ENCODE assay signal across 20 cellular contexts in genomic region chr1:177142791-177143382, GRCh38. TPM values are rescaled to one million over a fixed set of nuclear protein-coding genes. Genes with fewer than 3 reads are reported as not detected.
"Had no signal": no experiment of that assay in that cellular context is flagged by ENCODE, and none has a peak within 500 bp of the region (broad histone marks: within the 10 kb centered on the region; RNA-seq: fewer than 3 reads in every experiment).

No MANE protein-coding gene starts in this region.

- H3K27me3 ChIP-seq: dorsolateral prefrontal cortex, ovary, right atrium auricular region, suprapubic skin, thyroid gland had no signal

- H3K36me3 ChIP-seq: heart right ventricle, ovary, right atrium auricular region, suprapubic skin, thyroid gland had no signal

- H3K9me3 ChIP-seq: heart right ventricle, ovary, right atrium auricular region, suprapubic skin, thyroid gland had no signal

- ATAC-seq: esophagus mucosa; heart right ventricle; left colon; stimulated activated effector memory CD8-positive, alpha-beta T cell treated with anti-CD3 and anti-CD28 coated beads, Interleukin-12 subunit alpha, Interleukin-12 subunit beta, amount 100 ng/mL, for 72 hours; stimulated activated naive CD8-positive, alpha-beta T cell treated with anti-CD3 and anti-CD28 coated beads, Interleukin-15, Interleukin-2, amounts not matched to agents 100 U/mL and 50 U/mL, for 24 hours had no signal

- H3K4me3 ChIP-seq: dorsolateral prefrontal cortex, heart right ventricle, ovary, right atrium auricular region, suprapubic skin, thyroid gland had no signal

- H3K27me3 Mint-ChIP-seq: naive B cell, type B pancreatic cell had no signal

- H3K27ac ChIP-seq: heart right ventricle, ovary, right atrium auricular region, suprapubic skin, thyroid gland had no signal

- DNase-seq: cortex of kidney; dorsolateral prefrontal cortex; effector CD8-positive, alpha-beta T cell; heart right ventricle; kidney; left colon; mesendoderm; naive B cell; ovary; small intestine; stimulated activated CD4-positive, alpha-beta T cell treated with anti-CD3 and anti-CD28 coated beads, Interleukin-2, amount 100 ng/mL, for 48 hours; stimulated activated CD8-positive, alpha-beta memory T cell treated with anti-CD3 and anti-CD28 coated beads, Interleukin-4, amount 100 ng/mL, for 48 hours; stimulated activated naive CD8-positive, alpha-beta T cell treated with anti-CD3 and anti-CD28 coated beads, Interleukin-15, Interleukin-2, amounts not matched to agents 100 U/mL and 50 U/mL, for 24 hours; thyroid gland had no signal

- H3K4me1 ChIP-seq: right atrium auricular region had no signal

- H3K9me3 Mint-ChIP-seq: type B pancreatic cell had no signal

- H3K4me3 Mint-ChIP-seq: naive B cell; stimulated activated effector memory CD8-positive, alpha-beta T cell treated with anti-CD3 and anti-CD28 coated beads, Interleukin-12 subunit alpha, Interleukin-12 subunit beta, amount 100 ng/mL, for 72 hours; type B pancreatic cell had no signal

- H3K36me3 Mint-ChIP-seq: naive B cell; stimulated activated effector memory CD8-positive, alpha-beta T cell treated with anti-CD3 and anti-CD28 coated beads, Interleukin-12 subunit alpha, Interleukin-12 subunit beta, amount 100 ng/mL, for 72 hours; type B pancreatic cell had no signal

- H3K27ac Mint-ChIP-seq: naive B cell; stimulated activated effector memory CD8-positive, alpha-beta T cell treated with anti-CD3 and anti-CD28 coated beads, Interleukin-12 subunit alpha, Interleukin-12 subunit beta, amount 100 ng/mL, for 72 hours; type B pancreatic cell had no signal

- H3K4me1 Mint-ChIP-seq: stimulated activated effector memory CD8-positive, alpha-beta T cell treated with anti-CD3 and anti-CD28 coated beads, Interleukin-12 subunit alpha, Interleukin-12 subunit beta, amount 100 ng/mL, for 72 hours had no signal

RNA-seq across cellular contexts. Expression of gene ASTN1, which starts 21.6 kb away (rescaled TPM):
- total RNA-seq: esophagus mucosa, lung microvascular endothelial cell had no signal

RNA-seq across cellular contexts. Expression of gene BRINP2, which starts 27.9 kb away (rescaled TPM):
- total RNA-seq: esophagus mucosa, kidney, lung microvascular endothelial cell, thyroid gland had no signal
